In genomic region chr17:39164675-39165143, GRCh38 we compare ENCODE assay signal across 8 cellular contexts. TPM values are rescaled to one million over a fixed set of nuclear protein-coding genes. Genes with fewer than 3 reads are reported as not detected.
DNase-seq lines count a peak whose midpoint lies in the region; ATAC-seq and TF ChIP-seq lines count a peak whose summit lies in the region.

No MANE protein-coding gene starts in this region.

- intact Hi-C loops in colonic mucosa (cut with DNase I), result loop anchor here (10.0 kb wide), 1 partner anchor 70 kb away; no protein-coding TSS in a partner anchor

- peak; percentile 67 for TF ChIP-seq CTCF in colonic mucosa (IDR thresholded peaks at IDR 0.05)

- no peaks in the 10 kb centered on the region for H3K9me3 ChIP-seq in colonic mucosa

- ATAC-seq in HG02571 (IDR thresholded peaks at IDR 0.05; ENCODE audit: unreplicated experiment), result peak; percentile 63

- H3K4me1 ChIP-seq in colonic mucosa, result peaks cover 4% of the 10 kb centered on the region

- H3K27ac ChIP-seq in colonic mucosa, result no peak overlapping the region
- H3K27ac ChIP-seq in layer of hippocampus (ENCODE audit: low read depth, low read length), result peak overlapping the region; percentile 38

- peak; percentile 98 for DNase-seq in ELF-1 (ENCODE audit: low read depth, low spot score)
- DNase-seq in NCI-H2227 (lab: John Stamatoyannopoulos, UW; ENCODE audit: unreplicated experiment), result peak; percentile 74
- DNase-seq in activated CD4-positive, alpha-beta T cell treated with anti-CD3 and anti-CD28 coated beads for 24 hours (ENCODE audit: low read depth in 2 of 2), result peak; percentile 63 to 68
- DNase-seq in colonic mucosa, result peak; percentile 84
- peak; percentile 53 to 63 (median 58) for DNase-seq in stimulated activated CD4-positive, alpha-beta T cell treated with anti-CD3 and anti-CD28 coated beads, Interleukin-1b, Interleukin-23, amount 100 ng/mL, for 24 hours (ENCODE audit: low read depth in 4 of 4, low spot score in 1 of 4)
- no peak for DNase-seq in NK-92 (lab: John Stamatoyannopoulos, UW; ENCODE audit: unreplicated experiment)

- no peaks in the 10 kb centered on the region for H3K27me3 ChIP-seq in colonic mucosa
- H3K27me3 ChIP-seq in layer of hippocampus (ENCODE audit: control insufficient read depth, insufficient read depth, low read length), result no peaks in the 10 kb centered on the region

- H3K4me3 ChIP-seq in colonic mucosa, result peak overlapping the region; percentile 33

- H3K36me3 ChIP-seq in colonic mucosa, result no peaks in the 10 kb centered on the region

- peak overlapping the region in 1 of 2 donors; percentile 34 for H3K9ac ChIP-seq in colonic mucosa (ENCODE audit: low read depth in 2 of 2, low read length in 2 of 2)

RNA-seq across cellular contexts. Expression of gene ARL5C, which starts 1.3 kb away (rescaled TPM):
- not detected for total RNA-seq in colonic mucosa

RNA-seq across cellular contexts. Expression of gene PLXDC1, which starts 13.3 kb away (rescaled TPM):
- 1 to 10 TPM in 1 of 2 donors, under 1 TPM in 1; 0.54 to 4.4 TPM for total RNA-seq in colonic mucosa

RNA-seq across cellular contexts. Expression of gene CACNB1, which starts 32.8 kb away (rescaled TPM):
- 1 to 10 TPM; 5.9 to 8.8 TPM for total RNA-seq in colonic mucosa

RNA-seq across cellular contexts. Expression of gene RPL19, which starts 35.4 kb away (rescaled TPM):
- total RNA-seq in colonic mucosa, result 1,000 to 10,000 TPM; 1,557 to 1,567 TPM
